8 cellular contexts compared by ENCODE assay signal in genomic region chr14:52706286-52706685, GRCh38. TPM values are rescaled to one million over a fixed set of nuclear protein-coding genes. Genes with fewer than 3 reads are reported as not detected.
A peak's percentile ranks its signal among the peaks of the same experiment; 100 is the strongest.
DNase-seq lines count a peak whose midpoint lies in the region; ATAC-seq, FAIRE-seq and TF ChIP-seq lines count a peak whose summit lies in the region.

No MANE protein-coding gene starts in this region.

- DNase-seq in BJ (ENCODE audit: low read depth) (no peak), fibroblast of the conjunctiva (ENCODE audit: low read depth) (peak; percentile 12), small intestine (peak; percentile 21), glomerular visceral epithelial cell (ENCODE audit: extremely low spot score) (no peak)
- peak; percentile 65 for DNase-seq in activated CD8-positive, alpha-beta T cell treated with anti-CD3 and anti-CD28 coated beads, Interleukin-2, amount 10 ng/mL, durations not matched to agents 7 days and 5 days

- TF ChIP-seq CTCF in BJ (IDR thresholded peaks at IDR 0.05; ENCODE audit: insufficient read depth, low read depth, low read length) = no peak

- H3K27me3 ChIP-seq in BJ (ENCODE audit: control insufficient read depth, insufficient read depth, low read length) = no peaks in the 10 kb centered on the region
- no peaks in the 10 kb centered on the region for H3K27me3 ChIP-seq in small intestine (ENCODE audit: control insufficient read depth in 2 of 2, insufficient read depth in 2 of 2, low read length in 2 of 2)

- no peaks in the 10 kb centered on the region for H3K27me3 Mint-ChIP-seq in activated CD8-positive, alpha-beta T cell treated with anti-CD3 and anti-CD28 coated beads, Interleukin-2, amount 10 ng/mL, durations not matched to agents 7 days and 5 days (ENCODE audit: low read depth)

- H3K4me3 Mint-ChIP-seq in activated CD8-positive, alpha-beta T cell treated with anti-CD3 and anti-CD28 coated beads, Interleukin-2, amount 10 ng/mL, durations not matched to agents 7 days and 5 days = peak overlapping the region; percentile 96

- peak; percentile 45 for ATAC-seq in activated CD8-positive, alpha-beta T cell treated with anti-CD3 and anti-CD28 coated beads, Interleukin-2, amount 10 ng/mL, durations not matched to agents 7 days and 5 days
- ATAC-seq in HG03097 (IDR thresholded peaks at IDR 0.05; ENCODE audit: low FRiP score, unreplicated experiment) = no peak
- no peak for ATAC-seq in GM18517 (IDR thresholded peaks at IDR 0.05; ENCODE audit: unreplicated experiment)

- 83 to 88% (median 85%) methylated on average over 5 of the region's 5 CpGs for WGBS in small intestine, 3 donors

- H3K9me3 Mint-ChIP-seq in activated CD8-positive, alpha-beta T cell treated with anti-CD3 and anti-CD28 coated beads, Interleukin-2, amount 10 ng/mL, durations not matched to agents 7 days and 5 days (ENCODE audit: insufficient read depth) = no peaks in the 10 kb centered on the region

- peak overlapping the region; percentile 76 for H3K4me3 ChIP-seq in BJ (ENCODE audit: low read depth, low read length)
- no peak overlapping the region for H3K4me3 ChIP-seq in small intestine (ENCODE audit: low read depth in 1 of 2, low read length in 2 of 2)

- H3K36me3 Mint-ChIP-seq in activated CD8-positive, alpha-beta T cell treated with anti-CD3 and anti-CD28 coated beads, Interleukin-2, amount 10 ng/mL, durations not matched to agents 7 days and 5 days (ENCODE audit: low read depth) = peaks cover 27% of the 10 kb centered on the region

- CTCF ChIA-PET in BJ (lab: Yijun Ruan, JAX) = interaction anchor here (0.6 kb wide), 1 partner anchor 22 kb away, joined by 3 read pairs; no protein-coding TSS in a partner anchor
- CTCF ChIA-PET in activated CD8-positive, alpha-beta T cell treated with anti-CD3 and anti-CD28 coated beads, Interleukin-2, amount 10 ng/mL, durations not matched to agents 7 days and 5 days (lab: Charles Lee) = interaction anchor here (1.0 kb wide), 1 partner anchor 154 kb away, joined by 3 read pairs; the partner anchor contains the start of genes GPR137C and TXNDC16

- no peaks in the 10 kb centered on the region for H3K9me3 ChIP-seq in KOPT-K1 (ENCODE audit: insufficient read depth, low read length, poor library complexity, severe bottlenecking)
- no peaks in the 10 kb centered on the region for H3K9me3 ChIP-seq in small intestine (ENCODE audit: control insufficient read depth, low read depth)

- POLR2A ChIA-PET in BJ (lab: Charles Lee) = no interaction called here
- POLR2A ChIA-PET in activated CD8-positive, alpha-beta T cell treated with anti-CD3 and anti-CD28 coated beads, Interleukin-2, amount 10 ng/mL, durations not matched to agents 7 days and 5 days (lab: Charles Lee) = interaction anchor here (0.9 to 2.7 kb wide), 4 partner anchors 9 to 152 kb away, joined by 3 to 29 read pairs (median 8); partner anchors contain the start of gene ERO1A

- no peak for FAIRE-seq in small intestine (lab: Jason Lieb, UNC)

- H3K27ac ChIP-seq in KOPT-K1 (ENCODE audit: low read depth, low read length, poor library complexity, severe bottlenecking) (peak overlapping the region; percentile 84), small intestine (ENCODE audit: low read depth in 1 of 2, low read length in 1 of 2) (peak overlapping the region; percentile 90 to 97)

- H3K27ac Mint-ChIP-seq in activated CD8-positive, alpha-beta T cell treated with anti-CD3 and anti-CD28 coated beads, Interleukin-2, amount 10 ng/mL, durations not matched to agents 7 days and 5 days = peak overlapping the region; percentile 94

- H3K36me3 ChIP-seq in BJ (ENCODE audit: control insufficient read depth, insufficient read depth, low read length) (no peaks in the 10 kb centered on the region), KOPT-K1 (ENCODE audit: insufficient read depth, low read length) (peaks cover 29% of the 10 kb centered on the region), small intestine (ENCODE audit: control insufficient read depth in 2 of 2, insufficient read depth in 2 of 2, low read length in 2 of 2) (peaks cover 0 to 4% of the 10 kb centered on the region in 2 donors)

- H3K4me1 ChIP-seq in small intestine (ENCODE audit: control insufficient read depth in 2 of 2, insufficient read depth in 1 of 2, low read depth in 1 of 2, low read length in 1 of 2) = peaks cover 0 to 3% of the 10 kb centered on the region in 2 donors

- peaks cover 48% of the 10 kb centered on the region for H3K4me1 Mint-ChIP-seq in activated CD8-positive, alpha-beta T cell treated with anti-CD3 and anti-CD28 coated beads, Interleukin-2, amount 10 ng/mL, durations not matched to agents 7 days and 5 days (ENCODE audit: low read depth)

RNA-seq across cellular contexts. Expression of gene PSMC6, which starts 0.7 kb away (rescaled TPM):
- 28.5 and 87.8 TPM in 2 replicates for polyA plus RNA-seq in BJ (2011; rRNA removed)
- 22.5 and 27.6 TPM in 2 replicates for polyA minus RNA-seq in BJ (2011; rRNA and poly(A)+ RNA removed)
- 10 to 100 TPM; 85.3 to 88.2 TPM for total RNA-seq in activated CD8-positive, alpha-beta T cell treated with anti-CD3 and anti-CD28 coated beads, Interleukin-2, amount 10 ng/mL, durations not matched to agents 7 days and 5 days
- 10 to 100 TPM; 63.8 to 90.1 (median 85.2) TPM for polyA plus RNA-seq in small intestine

RNA-seq across cellular contexts. Expression of gene ERO1A, which starts 10.9 kb away (rescaled TPM):
- polyA plus RNA-seq in BJ (2011; rRNA removed) (21.0 and 34.2 TPM in 2 replicates), small intestine (10 to 100 TPM in 1 of 3 donors, 1 to 10 TPM in 2; 7.8 to 19.9 (median 8.7) TPM)
- 6.5 and 7.0 TPM in 2 replicates for polyA minus RNA-seq in BJ (2011; rRNA and poly(A)+ RNA removed)
- 100 to 1,000 TPM; 198 to 200 TPM for total RNA-seq in activated CD8-positive, alpha-beta T cell treated with anti-CD3 and anti-CD28 coated beads, Interleukin-2, amount 10 ng/mL, durations not matched to agents 7 days and 5 days

RNA-seq across cellular contexts. Expression of gene STYX, which starts 23.7 kb away (rescaled TPM):
- polyA plus RNA-seq in BJ (2011; rRNA removed) (4.0 and 7.9 TPM in 2 replicates), small intestine (1 to 10 TPM; 4.9 to 6.5 (median 5.7) TPM)
- 4.9 and 5.6 TPM in 2 replicates for polyA minus RNA-seq in BJ (2011; rRNA and poly(A)+ RNA removed)
- total RNA-seq in activated CD8-positive, alpha-beta T cell treated with anti-CD3 and anti-CD28 coated beads, Interleukin-2, amount 10 ng/mL, durations not matched to agents 7 days and 5 days = 10 to 100 TPM; 19.9 to 21.9 TPM

Comparison
In these comparisons a context has a peak if more than half of its experiments do, and no peak if none do; other contexts are left out.
1. DNase-seq: peak in activated CD8-positive, alpha-beta T cell treated with anti-CD3 and anti-CD28 coated beads, Interleukin-2, amount 10 ng/mL, durations not matched to agents 7 days and 5 days (single experiment), fibroblast of the conjunctiva (single experiment) and small intestine (single experiment); none in BJ (single experiment) and glomerular visceral epithelial cell (single experiment).